ENCODE assay signal across 21 cellular contexts in genomic region chr18:78421392-78421791, GRCh38.
DNase-seq lines count a peak whose midpoint lies in the region; ATAC-seq and TF ChIP-seq lines count a peak whose summit lies in the region.
"Had no signal": no experiment of that assay in that cellular context is flagged by ENCODE, and none has a peak within 500 bp of the region (broad histone marks: within the 10 kb centered on the region; RNA-seq: fewer than 3 reads in every experiment).

No MANE protein-coding gene starts in this region.

- TF ChIP-seq EP300 in esophagus muscularis mucosa (IDR thresholded peaks at IDR 0.05) (no peak), upper lobe of left lung (IDR thresholded peaks at IDR 0.05) (no peak)

- H2AFZ ChIP-seq in trophoblast cell (ENCODE audit: insufficient read depth, low read length, poor library complexity): no peak overlapping the region
- H2AFZ ChIP-seq: GM23248 had no signal

- no peak overlapping the region for H4K12ac ChIP-seq in trophoblast cell (ENCODE audit: low read depth, low read length)

- no peak overlapping the region for H3K18ac ChIP-seq in trophoblast cell (ENCODE audit: low read length)

- DNase-seq in activated naive CD8-positive, alpha-beta T cell treated with anti-CD3 and anti-CD28 coated beads, Interleukin-2, amount 50 U/mL, for 24 hours: no peak
- no peak for DNase-seq in activated naive CD8-positive, alpha-beta T cell treated with anti-CD3 and anti-CD28 coated beads for 36 hours
- DNase-seq in esophagus muscularis mucosa (ENCODE audit: extremely low spot score): peak; percentile 60
- DNase-seq in trophoblast cell: no peak
- DNase-seq in upper lobe of left lung: no peak
- DNase-seq in EL: no peak
- no peak for DNase-seq in SJCRH30
- DNase-seq: Caco-2; CD4-positive, CD25-positive, alpha-beta regulatory T cell; CD8-positive, alpha-beta T cell; DMS 273 treated with DMSO at 0.1 percent for 48 hours; DMS79; GF-D8; GM23248; H9 had no signal

- no peaks in the 10 kb centered on the region for H3K9me3 Mint-ChIP-seq in activated naive CD8-positive, alpha-beta T cell treated with anti-CD3 and anti-CD28 coated beads, Interleukin-2, amount 50 U/mL, for 24 hours
- no peaks in the 10 kb centered on the region for H3K9me3 Mint-ChIP-seq in activated naive CD8-positive, alpha-beta T cell treated with anti-CD3 and anti-CD28 coated beads for 36 hours
- H3K9me3 Mint-ChIP-seq: CD8-positive, alpha-beta T cell; H9 had no signal

- H4K91ac ChIP-seq in trophoblast cell (ENCODE audit: low read depth, low read length): no peak overlapping the region

- H3K23ac ChIP-seq in trophoblast cell (ENCODE audit: low read length): peak overlapping the region; percentile 29

- intact Hi-C loops in esophagus muscularis mucosa (cut with DNase I): no loop called here

- no peak overlapping the region for H3K27ac Mint-ChIP-seq in activated naive CD8-positive, alpha-beta T cell treated with anti-CD3 and anti-CD28 coated beads, Interleukin-2, amount 50 U/mL, for 24 hours
- H3K27ac Mint-ChIP-seq in activated naive CD8-positive, alpha-beta T cell treated with anti-CD3 and anti-CD28 coated beads for 36 hours: no peak overlapping the region
- H3K27ac Mint-ChIP-seq: B cell; CD4-positive, CD25-positive, alpha-beta regulatory T cell; CD8-positive, alpha-beta T cell; H9 had no signal

- H3K79me1 ChIP-seq in trophoblast cell (ENCODE audit: low read length): no peaks in the 10 kb centered on the region

- no peak overlapping the region for H3K9ac ChIP-seq in trophoblast cell (ENCODE audit: low read length)
- H3K9ac ChIP-seq: BLaER1, GM23248 had no signal

- no peaks in the 10 kb centered on the region for H3K36me3 Mint-ChIP-seq in activated naive CD8-positive, alpha-beta T cell treated with anti-CD3 and anti-CD28 coated beads, Interleukin-2, amount 50 U/mL, for 24 hours (ENCODE audit: low read depth)
- H3K36me3 Mint-ChIP-seq in activated naive CD8-positive, alpha-beta T cell treated with anti-CD3 and anti-CD28 coated beads for 36 hours: no peaks in the 10 kb centered on the region
- H3K36me3 Mint-ChIP-seq: CD4-positive, CD25-positive, alpha-beta regulatory T cell; CD8-positive, alpha-beta T cell had no signal

- H2AK5ac ChIP-seq in trophoblast cell (ENCODE audit: low read length): no peak overlapping the region

- peak; percentile 20 for ATAC-seq in activated naive CD8-positive, alpha-beta T cell treated with anti-CD3 and anti-CD28 coated beads, Interleukin-2, amount 50 U/mL, for 24 hours
- ATAC-seq in upper lobe of left lung (ENCODE audit: low FRiP score in 2 of 2) (peak; percentile 7 to 52), HG03439 (IDR thresholded peaks at IDR 0.05; ENCODE audit: unreplicated experiment) (no peak)
- ATAC-seq: CD8-positive, alpha-beta T cell; HCT116 had no signal

- no peak overlapping the region for H4K8ac ChIP-seq in trophoblast cell (ENCODE audit: low read depth, low read length)

- no peak overlapping the region for H3K4me3 ChIP-seq in esophagus muscularis mucosa
- H3K4me3 ChIP-seq in trophoblast cell (ENCODE audit: low read depth, low read length): no peak overlapping the region
- H3K4me3 ChIP-seq in upper lobe of left lung: no peak overlapping the region
- H3K4me3 ChIP-seq in SJCRH30: no peak overlapping the region
- H3K4me3 ChIP-seq: BLaER1, GM23248 had no signal

- no peaks in the 10 kb centered on the region for H3K9me3 ChIP-seq in esophagus muscularis mucosa
- peaks cover 3% of the 10 kb centered on the region for H3K9me3 ChIP-seq in trophoblast cell (ENCODE audit: insufficient read depth, low read depth, low read length)
- H3K9me3 ChIP-seq in upper lobe of left lung: no peaks in the 10 kb centered on the region
- H3K9me3 ChIP-seq in SJCRH30 (replicated peaks): no peaks in the 10 kb centered on the region
- H3K9me3 ChIP-seq: BLaER1, Caco-2 had no signal

- no peak overlapping the region for H2BK120ac ChIP-seq in trophoblast cell (ENCODE audit: insufficient read depth, low read length, poor library complexity)

- 100% methylated on average over 1 of the region's 1 CpG for WGBS in esophagus muscularis mucosa
- WGBS in trophoblast cell (ENCODE audit: extremely low coverage, insufficient coverage, insufficient read length): no CpG with 5 or more reads among the region's 1 CpG
- WGBS in upper lobe of left lung, 2 donors: 67% methylated on average over 1 of the region's 1 CpG; no CpG with 5 or more reads in 1 of the 2 donors

- H3K27me3 Mint-ChIP-seq in activated naive CD8-positive, alpha-beta T cell treated with anti-CD3 and anti-CD28 coated beads, Interleukin-2, amount 50 U/mL, for 24 hours: no peaks in the 10 kb centered on the region
- no peaks in the 10 kb centered on the region for H3K27me3 Mint-ChIP-seq in activated naive CD8-positive, alpha-beta T cell treated with anti-CD3 and anti-CD28 coated beads for 36 hours
- H3K27me3 Mint-ChIP-seq: B cell; CD4-positive, CD25-positive, alpha-beta regulatory T cell had no signal

- H3K4me3 Mint-ChIP-seq in activated naive CD8-positive, alpha-beta T cell treated with anti-CD3 and anti-CD28 coated beads, Interleukin-2, amount 50 U/mL, for 24 hours: no peak overlapping the region
- H3K4me3 Mint-ChIP-seq in activated naive CD8-positive, alpha-beta T cell treated with anti-CD3 and anti-CD28 coated beads for 36 hours: no peak overlapping the region
- H3K4me3 Mint-ChIP-seq: B cell; CD4-positive, CD25-positive, alpha-beta regulatory T cell; CD8-positive, alpha-beta T cell; H9 had no signal

- TF ChIP-seq CTCF in esophagus muscularis mucosa (IDR thresholded peaks at IDR 0.05): no peak
- no peak for TF ChIP-seq CTCF in upper lobe of left lung (IDR thresholded peaks at IDR 0.05)

- no peaks in the 10 kb centered on the region for H3K4me1 Mint-ChIP-seq in activated naive CD8-positive, alpha-beta T cell treated with anti-CD3 and anti-CD28 coated beads, Interleukin-2, amount 50 U/mL, for 24 hours
- no peaks in the 10 kb centered on the region for H3K4me1 Mint-ChIP-seq in activated naive CD8-positive, alpha-beta T cell treated with anti-CD3 and anti-CD28 coated beads for 36 hours
- H3K4me1 Mint-ChIP-seq: B cell; CD4-positive, CD25-positive, alpha-beta regulatory T cell; H9 had no signal

- H3K4me1 ChIP-seq in esophagus muscularis mucosa (no peaks in the 10 kb centered on the region), trophoblast cell (ENCODE audit: control insufficient read depth in 1 of 2, insufficient read depth in 2 of 2, low read length in 2 of 2) (no peaks in the 10 kb centered on the region), upper lobe of left lung (no peaks in the 10 kb centered on the region), SJCRH30 (no peaks in the 10 kb centered on the region)
- H3K4me1 ChIP-seq: BLaER1, Caco-2 had no signal

- H2BK5ac ChIP-seq in trophoblast cell (ENCODE audit: low read depth, low read length, poor library complexity): no peak overlapping the region

- H3K27ac ChIP-seq in esophagus muscularis mucosa (replicated peaks in 1 of 4) (no peak overlapping the region), trophoblast cell (ENCODE audit: low read depth, low read length) (no peak overlapping the region), upper lobe of left lung (no peak overlapping the region), SJCRH30 (no peak overlapping the region)
- H3K27ac ChIP-seq: 22Rv1, BLaER1, C4-2B, GM23248 had no signal

- H3K4ac ChIP-seq in trophoblast cell (ENCODE audit: low read depth, low read length): no peak overlapping the region

- no peak overlapping the region for H2BK12ac ChIP-seq in trophoblast cell (ENCODE audit: low read length)

- no peaks in the 10 kb centered on the region for H3K36me3 ChIP-seq in esophagus muscularis mucosa
- no peaks in the 10 kb centered on the region for H3K36me3 ChIP-seq in trophoblast cell (ENCODE audit: control insufficient read depth in 1 of 2, insufficient read depth in 2 of 2, low read length in 2 of 2)
- H3K36me3 ChIP-seq in upper lobe of left lung: no peaks in the 10 kb centered on the region
- no peaks in the 10 kb centered on the region for H3K36me3 ChIP-seq in SJCRH30
- H3K36me3 ChIP-seq: BLaER1 had no signal

- TF ChIP-seq POLR2A in esophagus muscularis mucosa (IDR thresholded peaks at IDR 0.05; ENCODE audit: low read depth) (no peak), upper lobe of left lung (IDR thresholded peaks at IDR 0.05) (no peak)

- H3K27me3 ChIP-seq in esophagus muscularis mucosa (peaks cover 0 to 19% (median 0%) of the 10 kb centered on the region in 4 donors), trophoblast cell (ENCODE audit: insufficient read depth, low read length) (no peaks in the 10 kb centered on the region), upper lobe of left lung (no peaks in the 10 kb centered on the region), SJCRH30 (no peaks in the 10 kb centered on the region)
- H3K27me3 ChIP-seq: BLaER1 had no signal

- H3K79me2 ChIP-seq in trophoblast cell (ENCODE audit: control insufficient read depth, insufficient read depth, low read length, poor library complexity): no peaks in the 10 kb centered on the region

- H3K4me2 ChIP-seq in trophoblast cell (ENCODE audit: low read length): no peak overlapping the region
- H3K4me2 ChIP-seq: BLaER1 had no signal

- no peak overlapping the region for H3K14ac ChIP-seq in trophoblast cell (ENCODE audit: low read length)
